8 cellular contexts compared by ENCODE assay signal in the genomic region with DNA sequence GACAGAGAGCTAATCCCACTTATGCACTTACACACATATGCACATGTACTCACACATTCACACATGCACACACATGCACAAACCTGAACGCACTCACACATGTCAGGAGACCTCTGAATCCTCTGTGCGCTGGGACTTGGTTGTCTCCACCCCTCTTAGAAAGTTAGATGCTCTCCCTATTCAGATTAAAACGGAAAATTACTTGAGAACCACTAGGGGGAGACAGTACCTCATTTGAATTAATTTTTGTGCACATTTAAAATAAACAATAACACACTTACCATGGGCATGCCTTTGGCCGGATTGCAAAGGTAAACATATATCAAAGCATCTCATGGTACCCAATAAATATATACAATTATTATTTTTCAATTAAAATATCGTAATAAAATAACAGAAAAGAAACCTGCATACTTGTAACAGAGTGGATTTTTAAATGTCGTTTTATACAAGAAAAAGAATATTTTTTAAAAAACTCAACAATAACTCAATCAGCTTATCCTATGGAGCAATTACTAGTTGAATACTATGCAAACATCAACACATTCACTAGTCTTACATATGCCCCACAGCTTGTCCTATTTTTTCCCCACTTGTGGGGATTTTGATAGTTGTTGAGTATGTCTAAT. TPM values are rescaled to one million over a fixed set of nuclear protein-coding genes. Genes with fewer than 3 reads are reported as not detected.
DNase-seq lines count a peak whose midpoint lies in the region; ATAC-seq and TF ChIP-seq lines count a peak whose summit lies in the region.

No MANE protein-coding gene starts in this region.

- H3K4me1 ChIP-seq in OCI-LY3 (ENCODE audit: low read length) (peaks cover 23% of the 10 kb centered on the region), fibroblast of lung (ENCODE audit: control insufficient read depth, extremely low read depth, insufficient read depth, low read length) (no peaks in the 10 kb centered on the region), transverse colon (no peaks in the 10 kb centered on the region)

- no peak overlapping the region for H3K4me2 ChIP-seq in OCI-LY3 (ENCODE audit: low read length)
- no peak overlapping the region for H3K4me2 ChIP-seq in fibroblast of lung (ENCODE audit: extremely low read depth, insufficient read depth, low read length)

- H3K36me3 ChIP-seq in OCI-LY3 (replicated peaks; ENCODE audit: low read depth, low read length) (no peaks in the 10 kb centered on the region), fibroblast of lung (ENCODE audit: control insufficient read depth, insufficient read depth, low read length) (no peaks in the 10 kb centered on the region), transverse colon (no peaks in the 10 kb centered on the region)

- TF ChIP-seq EP300 in transverse colon (IDR thresholded peaks at IDR 0.05; ENCODE audit: low read depth) = no peak

- intact Hi-C loops in transverse colon (cut with DNase I; ENCODE audit: low total_unique reads) = loop anchor here (10.0 kb wide), 1 partner anchor 1712 kb away; no protein-coding TSS in a partner anchor
- intact Hi-C loops in Right ventricle myocardium inferior (cut with DNase I) = no loop called here

- 26 to 33% methylated on average over 4 to 6 of the region's 6 CpGs for WGBS in transverse colon (ENCODE audit: low coverage in 1 of 2), 2 donors

- ATAC-seq in Right ventricle myocardium inferior = no peak

- H3K79me2 ChIP-seq in OCI-LY3 (ENCODE audit: low read length) = no peaks in the 10 kb centered on the region
- H3K79me2 ChIP-seq in fibroblast of lung (ENCODE audit: control insufficient read depth, insufficient read depth, low read length) = no peaks in the 10 kb centered on the region

- DNase-seq in AG08396 (ENCODE audit: low spot score) (peak; percentile 17), GM13977 (ENCODE audit: low spot score) (peak; percentile 64), fibroblast of lung (ENCODE audit: low read depth in 2 of 2) (peak; percentile 3 to 19), transverse colon (no peak), medulla oblongata (ENCODE audit: extremely low spot score) (no peak), Right ventricle myocardium inferior (ENCODE audit: missing footprints) (no peak)
- DNase-seq in effector CD8-positive, alpha-beta T cell (lab: John Stamatoyannopoulos, UW) = no peak

- H2AFZ ChIP-seq in OCI-LY3 (ENCODE audit: low read depth, low read length) = no peak overlapping the region
- no peak overlapping the region for H2AFZ ChIP-seq in fibroblast of lung (ENCODE audit: low read length)

- H3K27me3 ChIP-seq in OCI-LY3 (ENCODE audit: low read depth, low read length) (peaks cover 14% of the 10 kb centered on the region), fibroblast of lung (ENCODE audit: control insufficient read depth, insufficient read depth, low read length) (no peaks in the 10 kb centered on the region), transverse colon (peaks cover 7% of the 10 kb centered on the region)

- H3K27ac ChIP-seq in OCI-LY3 (ENCODE audit: low read length) (no peak overlapping the region), fibroblast of lung (ENCODE audit: insufficient read depth, low read length) (no peak overlapping the region), transverse colon (no peak overlapping the region)

- in situ Hi-C loops in GM13977 (cut with MboI; ENCODE audit: low pct_unique_long_range_greater_than_20kb, low sequenced_read_pairs, unreplicated experiment) (loop anchor here (10.0 kb wide), 1 partner anchor 168 kb away; no protein-coding TSS in a partner anchor), transverse colon (cut with MboI; ENCODE audit: low pct_ligation_motif_present in 1 of 4, low pct_unique_long_range_greater_than_20kb in 1 of 4, low sequenced_read_pairs in 3 of 4) (no loop called here)

- TF ChIP-seq CTCF in GM13977 (IDR thresholded peaks at IDR 0.05; ENCODE audit: extremely low read depth, insufficient read depth, missing control alignments) (peak; percentile 58), OCI-LY3 (IDR thresholded peaks at IDR 0.05; ENCODE audit: low read depth, low read length) (peak; percentile 77), fibroblast of lung (conservative IDR thresholded peaks at IDR 0.05 in 1 of 2, IDR thresholded peaks at IDR 0.05 in 1 of 2; ENCODE audit: low read depth in 1 of 2, low read length in 2 of 2) (peak in 1 of 2 donors; percentile 18), transverse colon (IDR thresholded peaks at IDR 0.05) (peak; percentile 25 to 56 (median 50))

- no peaks in the 10 kb centered on the region for H4K20me1 ChIP-seq in OCI-LY3 (ENCODE audit: insufficient read depth, low read length)
- H4K20me1 ChIP-seq in fibroblast of lung (ENCODE audit: control insufficient read depth, extremely low read depth, insufficient read depth, low read length) = no peaks in the 10 kb centered on the region

- TF ChIP-seq POLR2A in transverse colon (IDR thresholded peaks at IDR 0.05) = no peak

- no peaks in the 10 kb centered on the region for H3K9me3 ChIP-seq in OCI-LY3 (ENCODE audit: insufficient read depth, low read length)
- no peaks in the 10 kb centered on the region for H3K9me3 ChIP-seq in fibroblast of lung (ENCODE audit: control insufficient read depth, insufficient read depth, low read depth, low read length)
- H3K9me3 ChIP-seq in transverse colon = no peaks in the 10 kb centered on the region

- no peak overlapping the region for H3K9ac ChIP-seq in OCI-LY3 (ENCODE audit: low read length)
- H3K9ac ChIP-seq in fibroblast of lung (ENCODE audit: insufficient read depth, low read length) = no peak overlapping the region

- H3K4me3 ChIP-seq in OCI-LY3 (ENCODE audit: low read length) (no peak overlapping the region), fibroblast of lung (replicated peaks in 1 of 4; ENCODE audit: control extremely low read depth in 1 of 4, insufficient read depth in 1 of 4, low read depth in 3 of 4, low read length in 4 of 4) (no peak overlapping the region), transverse colon (no peak overlapping the region)

RNA-seq across cellular contexts. Expression of gene LILRB4, which starts 9.5 kb away (rescaled TPM):
- total RNA-seq in fibroblast of lung = not detected in 2 replicates
- not detected in 2 replicates for polyA plus RNA-seq in fibroblast of lung
- not detected in 2 replicates for polyA plus RNA-seq in fibroblast of lung (2012)
- 0.11 TPM in 1 of 2 replicates, not detected in the other for polyA minus RNA-seq in fibroblast of lung (ENCODE audit: low replicate concordance)
- total RNA-seq in transverse colon = 10 to 100 TPM in 1 of 4 donors, 1 to 10 TPM in 2, not detected in 1; 1.8 to 47.1 (median 4.0) TPM
- total RNA-seq in Right ventricle myocardium inferior = 5.0 TPM

RNA-seq across cellular contexts. Expression of gene LILRB1, which starts 23.0 kb away (rescaled TPM):
- total RNA-seq in fibroblast of lung (not detected in 2 replicates), transverse colon (1 to 10 TPM in 1 of 4 donors, under 1 TPM in 1, not detected in 2; 0.96 to 5.1 TPM), Right ventricle myocardium inferior (1.8 TPM)
- polyA plus RNA-seq in fibroblast of lung = not detected in 2 replicates
- polyA plus RNA-seq in fibroblast of lung (2012) = not detected in 2 replicates
- not detected in 2 replicates for polyA minus RNA-seq in fibroblast of lung (ENCODE audit: low replicate concordance)

RNA-seq across cellular contexts. Expression of gene LILRA1, which starts 59.9 kb away (rescaled TPM):
- not detected in 2 replicates for total RNA-seq in fibroblast of lung
- not detected in 2 replicates for polyA plus RNA-seq in fibroblast of lung
- polyA plus RNA-seq in fibroblast of lung (2012) = not detected in 2 replicates
- polyA minus RNA-seq in fibroblast of lung (ENCODE audit: low replicate concordance) = not detected in 2 replicates
- 1 to 10 TPM in 1 of 4 donors, under 1 TPM in 2, not detected in 1; 0.16 to 4.5 (median 0.27) TPM for total RNA-seq in transverse colon
- total RNA-seq in Right ventricle myocardium inferior = 0.92 TPM

Comparison
In these comparisons a context has a peak if more than half of its experiments do, and no peak if none do; other contexts are left out.
1. DNase-seq: peak in AG08396 (single experiment), GM13977 (single experiment) and fibroblast of lung (2 of 2); none in transverse colon (single experiment), medulla oblongata (single experiment), effector CD8-positive, alpha-beta T cell (single experiment) and Right ventricle myocardium inferior (single experiment).